In genomic region chr4:153248641-153249198, GRCh38 we compare ENCODE assay signal across 1 cellular context.
TF ChIP-seq lines count a peak whose summit lies in the region.

No MANE protein-coding gene starts in this region.

TF ChIP-seq in endothelial cell of umbilical vein, 7 proteins besides CTCF, POLR2A, EP300 and RAD21 (continued from another document):
- TF ChIP-seq JUN (IDR thresholded peaks at IDR 0.05; ENCODE audit: borderline replicate concordance, insufficient read depth, insufficient read length, low read depth), result no peak
